1 cellular context compared by ENCODE assay signal in genomic region chr19:5951338-5951861, GRCh38.
TF ChIP-seq lines count a peak whose summit lies in the region.

No MANE protein-coding gene starts in this region.

TF ChIP-seq in GM12878, 131 proteins besides CTCF, POLR2A, EP300 and RAD21:
- peak; percentile 46 for TF ChIP-seq USF1 (IDR thresholded peaks at IDR 0.05; ENCODE audit: borderline replicate concordance, extremely low read length, insufficient read depth, low read depth, low read length)
- TF ChIP-seq SUZ12 (IDR thresholded peaks at IDR 0.05; ENCODE audit: unreplicated experiment): no peak
- no peak for TF ChIP-seq ZNF687 (IDR thresholded peaks at IDR 0.05)
- peak; percentile 84 for TF ChIP-seq SPI1 (IDR thresholded peaks at IDR 0.05; ENCODE audit: borderline replicate concordance, insufficient read depth, low read depth, low read length)
- no peak for TF ChIP-seq HDGF (IDR thresholded peaks at IDR 0.05)
- TF ChIP-seq RAD51 (IDR thresholded peaks at IDR 0.05): peak; percentile 33; the same call in 1 of the 2 replicates
